Comparison of ENCODE assay signal across 8 cellular contexts in the genomic region with DNA sequence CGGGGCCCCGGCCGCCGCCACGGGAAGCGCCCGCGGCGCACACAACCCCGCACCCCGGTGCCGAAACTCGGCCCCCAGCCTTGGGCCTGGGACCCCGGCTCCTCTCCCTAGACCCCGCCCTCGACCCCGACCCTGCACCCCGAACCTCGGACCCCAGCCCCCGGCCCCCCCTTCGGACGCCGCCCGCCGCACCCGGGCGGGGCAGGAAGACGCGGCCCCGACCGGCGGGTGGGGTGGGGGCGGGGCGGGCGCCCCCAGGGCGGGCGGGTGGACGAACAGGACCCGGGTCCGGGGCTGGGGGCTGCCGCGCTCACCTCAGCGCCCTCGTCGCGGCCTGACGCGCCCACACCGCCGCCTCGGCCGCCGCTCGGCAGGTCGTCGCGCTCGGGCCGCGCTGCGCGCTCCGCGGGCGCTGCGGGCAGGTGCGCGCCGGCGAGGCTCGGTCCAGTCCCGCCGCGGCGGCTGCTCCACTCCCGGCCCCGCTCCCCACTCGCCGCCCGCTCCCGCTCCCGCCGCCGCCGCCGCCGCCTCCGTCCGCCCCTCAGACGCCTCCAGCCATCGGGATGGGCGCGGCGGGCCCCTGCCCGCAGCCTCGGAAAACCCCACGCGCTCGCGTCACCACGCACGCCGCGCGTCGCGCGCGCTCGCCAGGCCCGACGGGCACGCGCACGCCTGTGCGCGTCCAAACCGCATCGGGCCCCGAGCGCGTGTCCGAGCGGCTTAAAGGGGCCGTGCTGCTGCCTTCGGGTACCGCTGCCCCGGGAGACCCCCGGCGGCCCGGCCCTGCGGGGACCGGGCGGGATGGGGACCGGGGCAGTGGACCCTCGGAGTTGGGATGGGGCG. TPM values are rescaled to one million over a fixed set of nuclear protein-coding genes. Genes with fewer than 3 reads are reported as not detected.
DNase-seq lines count a peak whose midpoint lies in the region; ATAC-seq and TF ChIP-seq lines count a peak whose summit lies in the region.

A gene (minus strand): TSS at position 582 of the 843 bp plus-strand sequence. CDS start 65,634 bp downstream, outside the sequence.

- POLR2A ChIA-PET in activated CD4-positive, alpha-beta memory T cell treated with anti-CD3 and anti-CD28 coated beads for 36 hours (lab: Charles Lee): no interaction called here

- H3K4me3 ChIP-seq in dorsolateral prefrontal cortex: peak within 1 kb of the TSS; percentile 50 to 97 (median 88)
- peak within 1 kb of the TSS; percentile 72 for H3K4me3 ChIP-seq in lower leg skin (ENCODE audit: low read depth, poor library complexity, severe bottlenecking)

- H3K4me3 Mint-ChIP-seq in activated CD4-positive, alpha-beta memory T cell treated with anti-CD3 and anti-CD28 coated beads for 36 hours: peak within 1 kb of the TSS; percentile 81

- H3K27me3 ChIP-seq in dorsolateral prefrontal cortex: peaks cover 0 to 6% (median 0%) of the 10 kb centered on the region in 45 donors

- H3K9me3 Mint-ChIP-seq in activated CD4-positive, alpha-beta memory T cell treated with anti-CD3 and anti-CD28 coated beads for 36 hours: no peaks in the 10 kb centered on the region

- TF ChIP-seq POLR2A in GM19193 (IDR thresholded peaks at IDR 0.05; ENCODE audit: extremely low read depth, insufficient read depth, insufficient read length): peak; percentile 69
- TF ChIP-seq POLR2A in lower leg skin (IDR thresholded peaks at IDR 0.05): peak in 1 of 2 donors; percentile 19

- H3K4me1 Mint-ChIP-seq in activated CD4-positive, alpha-beta memory T cell treated with anti-CD3 and anti-CD28 coated beads for 36 hours (ENCODE audit: low read depth): peaks cover 49% of the 10 kb centered on the region

- WGBS in lower leg skin, 2 donors: 1% methylated on average over 30 to 69 of the region's 137 CpGs

- H3K27ac ChIP-seq in dorsolateral prefrontal cortex: peak within 1 kb of the TSS; percentile 32 to 97 (median 90)

- intact Hi-C loops in activated CD4-positive, alpha-beta memory T cell treated with anti-CD3 and anti-CD28 coated beads for 36 hours (cut with micrococcal nuclease): loop anchor here (2.0 kb wide), 1 partner anchor 18 kb away; no protein-coding TSS in a partner anchor
- intact Hi-C loops in dorsolateral prefrontal cortex (cut with DNase I) (loop anchor here in 1 of 2 donors (2.0 to 5.0 kb wide), 2 partner anchors 33 to 112 kb away; a partner anchor contains a TSS), lower leg skin (cut with DNase I; ENCODE audit: low total_unique reads) (loop anchor here (10.0 kb wide), 1 partner anchor 106 kb away; no protein-coding TSS in a partner anchor)

- CTCF ChIA-PET in activated CD4-positive, alpha-beta memory T cell treated with anti-CD3 and anti-CD28 coated beads for 36 hours (lab: Charles Lee): interaction anchor here (1.1 to 2.0 kb wide), 3 partner anchors 15 to 63 kb away, joined by 3 to 10 read pairs (median 7); no protein-coding TSS in a partner anchor

- ATAC-seq in HG03439 (IDR thresholded peaks at IDR 0.05; ENCODE audit: unreplicated experiment): peak; percentile 70

- H3K27me3 Mint-ChIP-seq in activated CD4-positive, alpha-beta memory T cell treated with anti-CD3 and anti-CD28 coated beads for 36 hours: no peaks in the 10 kb centered on the region

- peaks cover 11% of the 10 kb centered on the region for H3K36me3 Mint-ChIP-seq in activated CD4-positive, alpha-beta memory T cell treated with anti-CD3 and anti-CD28 coated beads for 36 hours

- peak within 1 kb of the TSS; percentile 88 for H3K27ac Mint-ChIP-seq in activated CD4-positive, alpha-beta memory T cell treated with anti-CD3 and anti-CD28 coated beads for 36 hours

- DNase-seq in Ammon's horn (ENCODE audit: low spot score) (peak; percentile 89), NCI-H774 (lab: John Stamatoyannopoulos, UW) (peak; percentile 69), dorsolateral prefrontal cortex (peak; percentile 62 to 93 (median 80)), lower leg skin (ENCODE audit: low spot score in 2 of 2) (peak; percentile 78 to 96)
- DNase-seq in activated CD4-positive, alpha-beta memory T cell treated with anti-CD3 and anti-CD28 coated beads for 36 hours: peak; percentile 90
- peak; percentile 84 for DNase-seq in stimulated activated CD4-positive, alpha-beta T cell treated with anti-CD3 and anti-CD28 coated beads, Interleukin-4, amount 100 ng/mL, for 24 hours

- TF ChIP-seq CTCF in dorsolateral prefrontal cortex (IDR thresholded peaks at IDR 0.05 in 54 of 56, conservative IDR thresholded peaks at IDR 0.05 in 2 of 56; ENCODE audit: low read depth in 1 of 56, partially characterized antibody in 56 of 56) (peak in 4 of 56 donors; percentile 1 to 13 (median 4)), lower leg skin (IDR thresholded peaks at IDR 0.05) (no peak)

RNA-seq across cellular contexts. Expression of the gene that starts here (rescaled TPM):
- total RNA-seq in activated CD4-positive, alpha-beta memory T cell treated with anti-CD3 and anti-CD28 coated beads for 36 hours: 100 to 1,000 TPM; 396 to 403 TPM
- total RNA-seq in dorsolateral prefrontal cortex (100 to 1,000 TPM; 375 to 847 (median 628) TPM), lower leg skin (100 to 1,000 TPM; 103 to 141 (median 123) TPM)

Comparison
In these comparisons a context has a peak if more than half of its experiments do, and no peak if none do; other contexts are left out.
1. Peak in every context shown above with its lines: DNase-seq, ATAC-seq, H3K4me3 ChIP-seq and H3K27ac ChIP-seq.